ENCODE assay signal across 18 cellular contexts in genomic region chr15:56693761-56694160, GRCh38.
"Had no signal": no experiment of that assay in that cellular context is flagged by ENCODE, and none has a peak within 500 bp of the region (broad histone marks: within the 10 kb centered on the region; RNA-seq: fewer than 3 reads in every experiment).

No MANE protein-coding gene starts in this region.

- H3K4me3 Mint-ChIP-seq: activated CD8-positive, alpha-beta memory T cell treated with anti-CD3 and anti-CD28 coated beads, Interleukin-2, amount 10 ng/mL, durations not matched to agents 7 days and 5 days; activated naive CD8-positive, alpha-beta T cell treated with anti-CD3 and anti-CD28 coated beads for 36 hours; nephron; type B pancreatic cell had no signal

- H3K4me1 Mint-ChIP-seq: nephron had no signal

- H3K9me3 ChIP-seq: colonic mucosa had no signal

- H3K4me3 ChIP-seq: colonic mucosa had no signal

- H3K27me3 Mint-ChIP-seq: activated CD8-positive, alpha-beta memory T cell treated with anti-CD3 and anti-CD28 coated beads, Interleukin-2, amount 10 ng/mL, durations not matched to agents 7 days and 5 days; activated naive CD8-positive, alpha-beta T cell treated with anti-CD3 and anti-CD28 coated beads for 36 hours; type B pancreatic cell had no signal

- H3K27ac ChIP-seq: colonic mucosa, foreskin keratinocyte had no signal

- H3K4me1 ChIP-seq: colonic mucosa, foreskin keratinocyte had no signal

- H3K27me3 ChIP-seq: colonic mucosa, foreskin keratinocyte had no signal

- DNase-seq: activated CD4-positive, alpha-beta T cell treated with anti-CD3 and anti-CD28 coated beads for 1 hour; activated CD4-positive, alpha-beta T cell treated with anti-CD3 and anti-CD28 coated beads, Interleukin-2, amount 50 U/mL, for 48 hours; activated CD8-positive, alpha-beta memory T cell treated with anti-CD3 and anti-CD28 coated beads, Interleukin-2, amount 10 ng/mL, durations not matched to agents 7 days and 5 days; activated gamma-delta T cell treated with Interleukin-2 at 50 U/mL for 16 hours; activated naive CD8-positive, alpha-beta T cell treated with anti-CD3 and anti-CD28 coated beads for 36 hours; activated T-cell treated with anti-CD3 and anti-CD28 coated beads, Interleukin-2, amount 50 U/mL, for 48 hours; colonic mucosa; foreskin keratinocyte; head of caudate nucleus; islet precursor cell; stimulated activated CD4-positive, alpha-beta T cell treated with anti-CD3 and anti-CD28 coated beads, Interleukin-12 subunit alpha, Interleukin-12 subunit beta, amount 100 ng/mL, for 4 hours; stimulated activated CD4-positive, alpha-beta T cell treated with anti-CD3 and anti-CD28 coated beads, Interleukin-2, amount 100 ng/mL, for 48 hours; stimulated activated naive CD4-positive, alpha-beta T cell treated with Interleukin-2 at 50 U/mL for 16 hours; T-helper 9 cell had no signal

- ATAC-seq: activated CD8-positive, alpha-beta memory T cell treated with anti-CD3 and anti-CD28 coated beads, Interleukin-2, amount 10 ng/mL, durations not matched to agents 7 days and 5 days; foreskin keratinocyte; left lobe of liver; sciatic nerve had no signal

- H3K36me3 Mint-ChIP-seq: type B pancreatic cell had no signal

- H3K9me3 Mint-ChIP-seq: activated naive CD8-positive, alpha-beta T cell treated with anti-CD3 and anti-CD28 coated beads for 36 hours; nephron; type B pancreatic cell had no signal

- H3K36me3 ChIP-seq: colonic mucosa had no signal
